9 cellular contexts compared by ENCODE assay signal in genomic region chr17:19526950-19527349, GRCh38. TPM values are rescaled to one million over a fixed set of nuclear protein-coding genes. Genes with fewer than 3 reads are reported as not detected.
DNase-seq lines count a peak whose midpoint lies in the region; ATAC-seq, FAIRE-seq and TF ChIP-seq lines count a peak whose summit lies in the region.
"Not testable (repeated sequence)": the region's sequence is repeated elsewhere in the genome, so short reads cannot be mapped to it uniquely, and the experiment has no call there.
"Had no signal": no experiment of that assay in that cellular context is flagged by ENCODE, and none has a peak within 500 bp of the region (broad histone marks: within the 10 kb centered on the region; RNA-seq: fewer than 3 reads in every experiment).

No MANE protein-coding gene starts in this region.

- H3K4me1 Mint-ChIP-seq in HFFc6 (ENCODE audit: low read depth); T-helper 17 cell: not testable (repeated sequence)

- not testable (repeated sequence) for H3K27me3 ChIP-seq in right lobe of liver; subcutaneous abdominal adipose tissue (ENCODE audit: control insufficient read depth in 5 of 5, insufficient read depth in 4 of 5, low read length in 5 of 5)

- not testable (repeated sequence) for TF ChIP-seq CTCF in A549 (IDR thresholded peaks at IDR 0.05); HFFc6 (IDR thresholded peaks at IDR 0.05); right lobe of liver (IDR thresholded peaks at IDR 0.05)

- H3K36me3 Mint-ChIP-seq in HFFc6 (ENCODE audit: low read depth); T-helper 17 cell (ENCODE audit: low read depth): not testable (repeated sequence)

- DNase-seq in A549 (ENCODE audit: low read depth in 1 of 2, low spot score in 1 of 2); HFFc6; T-helper 17 cell; left lobe of liver (ENCODE audit: low spot score); right lobe of liver: not testable (repeated sequence)

- TF ChIP-seq EP300 in A549 (IDR thresholded peaks at IDR 0.05) = not testable (repeated sequence)

- TF ChIP-seq RAD21 in A549 (conservative IDR thresholded peaks at IDR 0.05 in 1 of 2, IDR thresholded peaks at IDR 0.05 in 1 of 2) = not testable (repeated sequence)

- WGBS in A549 (ENCODE audit: missing lambda C conversion rate) = 96% methylated on average over 4 of the region's 4 CpGs
- 63% methylated on average over 4 of the region's 4 CpGs for WGBS in right lobe of liver (ENCODE audit: insufficient coverage, low coverage, low lambda C conversion rate, missing lambda C conversion rate)

- not testable (repeated sequence) for H3K4me1 ChIP-seq in A549; subcutaneous abdominal adipose tissue (ENCODE audit: control insufficient read depth in 5 of 5, insufficient read depth in 5 of 5, low read length in 5 of 5)
- peaks cover 0 to 25% (median 2%) of the 10 kb centered on the region in 4 donors for H3K4me1 ChIP-seq in right lobe of liver

- intact Hi-C loops in right lobe of liver (cut with DNase I) = not testable (repeated sequence)

- peak overlapping the region; percentile 69; the same call in 1 of the 3 replicates for H3K4me2 ChIP-seq in A549

- POLR2A ChIA-PET in A549 (lab: Yijun Ruan, JAX) = interaction anchor here (0.7 to 2.0 kb wide), 4 partner anchors 121 to 227 kb away, joined by 3 to 15 read pairs (median 6); partner anchors contain the start of genes ALDH3A1 and ALDH3A2

- ATAC-seq in A549, T-helper 17 cell: not testable (repeated sequence)
- ATAC-seq in left lobe of liver = peak; percentile 7
- peak in 1 of 4 donors; percentile 12 for ATAC-seq in right lobe of liver

- peak overlapping the region in 1 of 2 experiments; percentile 74; a peak in 2 of 6 replicates for H3K27ac ChIP-seq in A549
- H3K27ac ChIP-seq in right lobe of liver = peak overlapping the region in 2 of 3 donors; percentile 81
- H3K27ac ChIP-seq in subcutaneous abdominal adipose tissue (ENCODE audit: low read depth, low read length) = peak overlapping the region; percentile 33

- CTCF ChIA-PET in A549 (lab: Yijun Ruan, JAX) = interaction anchor here (1.2 to 7.0 kb wide), 6 partner anchors 11 to 235 kb away, joined by 3 to 33 read pairs (median 8); partner anchors contain the start of gene B9D1

- H3K36me3 ChIP-seq in right lobe of liver; subcutaneous abdominal adipose tissue (ENCODE audit: control insufficient read depth in 5 of 5, insufficient read depth in 5 of 5, low read length in 5 of 5): not testable (repeated sequence)

- H3K9ac ChIP-seq in subcutaneous abdominal adipose tissue (ENCODE audit: low read length in 5 of 5) = not testable (repeated sequence)

- not testable (repeated sequence) for H3K9me3 ChIP-seq in A549; T-helper 17 cell (ENCODE audit: control insufficient read depth, low read length, poor library complexity, severe bottlenecking); right lobe of liver; subcutaneous abdominal adipose tissue (ENCODE audit: control insufficient read depth in 5 of 5, low read length in 5 of 5)

- H3K4me3 Mint-ChIP-seq in HFFc6 = peak overlapping the region; percentile 80; the same call in 1 of the 2 replicates
- H3K4me3 Mint-ChIP-seq in T-helper 17 cell = not testable (repeated sequence)

- peaks cover 25% of the 10 kb centered on the region for H3K27me3 Mint-ChIP-seq in HFFc6 (ENCODE audit: insufficient read depth)
- peaks cover 32% of the 10 kb centered on the region for H3K27me3 Mint-ChIP-seq in T-helper 17 cell

- H3K4me3 ChIP-seq in A549; right lobe of liver; subcutaneous abdominal adipose tissue (ENCODE audit: low read depth in 1 of 5, low read length in 5 of 5): not testable (repeated sequence)

- not testable (repeated sequence) for FAIRE-seq in A549 (lab: Jason Lieb, UNC)

- H3K27ac Mint-ChIP-seq in HFFc6 = not testable (repeated sequence)
- H3K27ac Mint-ChIP-seq in T-helper 17 cell = peak overlapping the region; percentile 37

- not testable (repeated sequence) for H3K9me3 Mint-ChIP-seq in HFFc6

- not testable (repeated sequence) for TF ChIP-seq POLR2A in A549 (IDR thresholded peaks at IDR 0.05; ENCODE audit: low read length); right lobe of liver (IDR thresholded peaks at IDR 0.05)

RNA-seq across cellular contexts. Expression of gene SLC47A1, which starts 6.7 kb away (rescaled TPM):
- polyA plus RNA-seq in A549 (2011; rRNA removed) (21.1 and 35.1 TPM in 2 replicates), A549 (2017; fragmentation: RNase III; extraction: RNeasy Plus Mini Kit Qiagen cat#74134 plus additional on column Dnase treatment) (20.4 to 24.6 TPM (median 24.2 TPM) in 3 replicates)
- 18.6 and 25.8 TPM in 2 replicates for polyA plus RNA-seq in A549 (2012; cell fraction: cytosol; rRNA removed)
- 48.3 and 50.2 TPM in 2 replicates for polyA plus RNA-seq in A549 (2012; cell fraction: nucleus; rRNA removed)
- 60.5 and 93.6 TPM in 2 replicates for polyA minus RNA-seq in A549 (2011; rRNA and poly(A)+ RNA removed)
- total RNA-seq in HFFc6 (2021; fragmentation: NEBNext Ultra II Directional; extraction: Animal tissue kit (Norgen Biotek cat#: 25700)) = under 1 TPM in 1 of 6 experiments, not detected in 5; 0.14 TPM
- total RNA-seq in T-helper 17 cell (not detected), left lobe of liver (101 TPM), right lobe of liver (100 to 1,000 TPM in 2 of 6 experiments, 10 to 100 TPM in 4; 47.5 to 182 (median 67.4) TPM)
- total RNA-seq: Calu3, Daoy had no signal
- polyA plus RNA-seq: CD4-positive, alpha-beta memory T cell had no signal

Comparison
In these comparisons a context has a peak if more than half of its experiments do, and no peak if none do; other contexts are left out.
1. RNA of gene SLC47A1, which starts 6.7 kb away (total RNA-seq): 101 TPM in left lobe of liver (single experiment) and 47.5 to 182 TPM in right lobe of liver; 0.14 TPM in HFFc6 and not detected in T-helper 17 cell; every median in the first group is over 10 times any median in the second.